In the genomic region with DNA sequence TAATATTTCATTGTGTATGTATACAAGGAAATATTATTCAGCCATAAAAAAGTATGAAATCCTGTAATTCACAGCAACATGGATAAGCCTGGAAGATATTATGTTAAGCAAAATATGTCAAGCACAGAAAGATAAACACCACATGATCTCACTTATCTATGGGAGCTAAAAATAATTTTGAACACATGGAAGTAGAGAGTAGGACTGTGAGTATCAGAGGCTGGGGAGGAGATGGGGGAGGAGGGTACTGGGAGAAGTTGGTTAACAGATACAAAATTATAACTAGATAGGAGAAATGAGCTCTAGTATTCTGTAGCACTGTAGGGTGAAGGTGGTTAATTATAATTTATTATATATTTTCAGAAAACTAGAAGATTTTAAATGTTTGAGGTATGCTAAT, we compare ENCODE assay signal across 22 cellular contexts.
"Had no signal": no experiment of that assay in that cellular context is flagged by ENCODE, and none has a peak within 500 bp of the region (broad histone marks: within the 10 kb centered on the region; RNA-seq: fewer than 3 reads in every experiment).

No MANE protein-coding gene starts in this region.

- H3K4me3 ChIP-seq: MG63, SJSA1, SK-N-MC had no signal

- H3K9me3 ChIP-seq: MG63, SJSA1 had no signal

- H3K36me3 ChIP-seq: MG63, SJSA1 had no signal

- DNase-seq: IMR-90, MG63, NCI-H1092, NCI-H1105 treated with DMSO at 0.1 percent for 48 hours, NCI-H1417 treated with DMSO at 0.1 percent for 48 hours, NCI-H146, NCI-H1694 treated with DMSO at 0.1 percent for 48 hours, NCI-H1930, NCI-H2081, NCI-H2107, NCI-H2227 treated with DMSO at 0.1 percent for 48 hours, NCI-H446, NCI-H510A, NCI-H524 treated with DMSO at 0.1 percent for 48 hours, NCI-H774, Right ventricle myocardium superior, RPMI8226, SIG-M5 had no signal

- H3K4me1 ChIP-seq: SJSA1 had no signal

- H3K27me3 ChIP-seq: MG63, SJSA1 had no signal

- FAIRE-seq: HepG2, RCC 7860 had no signal

- H3K27ac ChIP-seq: SJSA1, SK-N-MC had no signal

- ATAC-seq: HepG2 had no signal
